1 cellular context compared by ENCODE assay signal in the genomic region with DNA sequence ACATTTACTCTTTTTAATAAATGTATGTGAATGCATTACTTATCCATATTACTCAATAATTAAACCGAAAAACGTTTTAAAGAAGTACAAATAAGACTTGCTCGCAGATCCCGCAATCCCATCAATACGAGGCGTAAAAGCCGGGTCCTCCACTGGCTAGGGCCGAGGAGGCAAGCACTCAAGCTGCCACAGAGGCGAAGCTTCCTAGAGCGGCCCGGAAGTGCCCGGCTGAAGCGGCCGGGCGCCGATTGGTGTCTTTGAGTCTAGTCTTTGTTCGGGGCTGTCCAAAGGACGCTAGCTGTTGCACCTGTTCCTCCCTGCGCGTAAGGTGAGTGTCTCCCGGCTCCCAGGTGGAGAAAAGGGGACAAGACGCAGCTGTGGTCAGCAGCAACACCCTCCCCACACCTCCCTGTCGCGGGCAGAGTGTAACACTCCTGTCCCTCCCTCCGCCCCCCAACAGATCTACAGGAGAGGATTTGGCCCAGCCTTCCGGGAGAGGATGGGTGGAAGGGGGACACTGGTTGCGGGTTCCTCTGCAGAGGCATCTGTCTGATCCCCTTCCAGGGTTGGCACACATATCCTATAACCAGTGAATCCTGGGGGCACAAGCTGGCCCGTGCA.
TF ChIP-seq lines count a peak whose summit lies in the region.

A gene (plus strand): TSS at position 260 of the 621 bp plus-strand sequence. CDS start 835 bp downstream, outside the sequence.

TF ChIP-seq in HepG2, 621 proteins besides CTCF, POLR2A, EP300 and RAD21 (continued from another document and continues in another):
- TF ChIP-seq, protein P1, sequence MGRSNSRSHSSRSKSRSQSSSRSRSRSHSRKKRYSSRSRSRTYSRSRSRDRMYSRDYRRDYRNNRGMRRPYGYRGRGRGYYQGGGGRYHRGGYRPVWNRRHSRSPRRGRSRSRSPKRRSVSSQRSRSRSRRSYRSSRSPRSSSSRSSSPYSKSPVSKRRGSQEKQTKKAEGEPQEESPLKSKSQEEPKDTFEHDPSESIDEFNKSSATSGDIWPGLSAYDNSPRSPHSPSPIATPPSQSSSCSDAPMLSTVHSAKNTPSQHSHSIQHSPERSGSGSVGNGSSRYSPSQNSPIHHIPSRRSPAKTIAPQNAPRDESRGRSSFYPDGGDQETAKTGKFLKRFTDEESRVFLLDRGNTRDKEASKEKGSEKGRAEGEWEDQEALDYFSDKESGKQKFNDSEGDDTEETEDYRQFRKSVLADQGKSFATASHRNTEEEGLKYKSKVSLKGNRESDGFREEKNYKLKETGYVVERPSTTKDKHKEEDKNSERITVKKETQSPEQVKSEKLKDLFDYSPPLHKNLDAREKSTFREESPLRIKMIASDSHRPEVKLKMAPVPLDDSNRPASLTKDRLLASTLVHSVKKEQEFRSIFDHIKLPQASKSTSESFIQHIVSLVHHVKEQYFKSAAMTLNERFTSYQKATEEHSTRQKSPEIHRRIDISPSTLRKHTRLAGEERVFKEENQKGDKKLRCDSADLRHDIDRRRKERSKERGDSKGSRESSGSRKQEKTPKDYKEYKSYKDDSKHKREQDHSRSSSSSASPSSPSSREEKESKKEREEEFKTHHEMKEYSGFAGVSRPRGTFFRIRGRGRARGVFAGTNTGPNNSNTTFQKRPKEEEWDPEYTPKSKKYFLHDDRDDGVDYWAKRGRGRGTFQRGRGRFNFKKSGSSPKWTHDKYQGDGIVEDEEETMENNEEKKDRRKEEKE (IDR thresholded peaks at IDR 0.05) = no peak
- TF ChIP-seq, protein P2, sequence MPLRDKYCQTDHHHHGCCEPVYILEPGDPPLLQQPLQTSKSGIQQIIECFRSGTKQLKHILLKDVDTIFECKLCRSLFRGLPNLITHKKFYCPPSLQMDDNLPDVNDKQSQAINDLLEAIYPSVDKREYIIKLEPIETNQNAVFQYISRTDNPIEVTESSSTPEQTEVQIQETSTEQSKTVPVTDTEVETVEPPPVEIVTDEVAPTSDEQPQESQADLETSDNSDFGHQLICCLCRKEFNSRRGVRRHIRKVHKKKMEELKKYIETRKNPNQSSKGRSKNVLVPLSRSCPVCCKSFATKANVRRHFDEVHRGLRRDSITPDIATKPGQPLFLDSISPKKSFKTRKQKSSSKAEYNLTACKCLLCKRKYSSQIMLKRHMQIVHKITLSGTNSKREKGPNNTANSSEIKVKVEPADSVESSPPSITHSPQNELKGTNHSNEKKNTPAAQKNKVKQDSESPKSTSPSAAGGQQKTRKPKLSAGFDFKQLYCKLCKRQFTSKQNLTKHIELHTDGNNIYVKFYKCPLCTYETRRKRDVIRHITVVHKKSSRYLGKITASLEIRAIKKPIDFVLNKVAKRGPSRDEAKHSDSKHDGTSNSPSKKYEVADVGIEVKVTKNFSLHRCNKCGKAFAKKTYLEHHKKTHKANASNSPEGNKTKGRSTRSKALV (CRISPR knock-in tag; IDR thresholded peaks at IDR 0.05) = peak; percentile 89
- TF ChIP-seq SRY (CRISPR knock-in tag; IDR thresholded peaks at IDR 0.05) (peak; percentile 75), ZNF343 (CRISPR knock-in tag; IDR thresholded peaks at IDR 0.05) (no peak), GTF2F1 (IDR thresholded peaks at IDR 0.05; ENCODE audit: low read length) (no peak), ZNF33B (CRISPR knock-in tag; IDR thresholded peaks at IDR 0.05) (peak; percentile 73; the same call in 1 of the 2 replicates), CREB1 (IDR thresholded peaks at IDR 0.05) (no peak), CREB1 (CRISPR knock-in tag; IDR thresholded peaks at IDR 0.05) (peak; percentile 69), XBP1 (CRISPR knock-in tag; IDR thresholded peaks at IDR 0.05) (peak; percentile 44; the same call in 1 of the 2 replicates), ARNT (IDR thresholded peaks at IDR 0.05) (no peak), ZNF788 (CRISPR knock-in tag; IDR thresholded peaks at IDR 0.05; ENCODE audit: borderline replicate concordance) (peak; percentile 88), ARHGAP35 (CRISPR knock-in tag; IDR thresholded peaks at IDR 0.05; ENCODE audit: borderline replicate concordance) (peak; percentile 53; the same call in 1 of the 2 replicates), ATF1 (CRISPR knock-in tag; IDR thresholded peaks at IDR 0.05) (0 out of 2 replicates have a peak, but pooled peaks have one; percentile 22), ZSCAN22 (CRISPR knock-in tag; IDR thresholded peaks at IDR 0.05) (no peak), ZIK1 (CRISPR knock-in tag; IDR thresholded peaks at IDR 0.05; ENCODE audit: borderline replicate concordance, low read depth) (no peak), ZNF569 (CRISPR knock-in tag; IDR thresholded peaks at IDR 0.05; ENCODE audit: borderline replicate concordance) (no peak), NCOA2 (CRISPR knock-in tag; IDR thresholded peaks at IDR 0.05) (peak; percentile 44; the same call in 1 of the 2 replicates), NFKBIZ (CRISPR knock-in tag; IDR thresholded peaks at IDR 0.05) (no peak; the same call in none of the 2 replicates), HCFC1 (IDR thresholded peaks at IDR 0.05; ENCODE audit: low read depth, low read length) (peak; percentile 66), SNAPC2 (CRISPR knock-in tag; IDR thresholded peaks at IDR 0.05) (no peak), PCBP2 (optimal IDR thresholded peaks at IDR 0.05; ENCODE audit: low read depth, low read length, poor library complexity, severe bottlenecking) (no peak), ZBTB21 (CRISPR knock-in tag; IDR thresholded peaks at IDR 0.05) (no peak), ZNF749 (CRISPR knock-in tag; IDR thresholded peaks at IDR 0.05; ENCODE audit: borderline replicate concordance) (peak; percentile 85; the same call in 1 of the 2 replicates), ZNF260 (CRISPR knock-in tag; IDR thresholded peaks at IDR 0.05; ENCODE audit: borderline replicate concordance, low read depth) (no peak), MIER3 (CRISPR knock-in tag; IDR thresholded peaks at IDR 0.05; ENCODE audit: borderline replicate concordance) (0 out of 2 replicates have a peak, but pooled peaks have one; percentile 19), ZNF124 (CRISPR knock-in tag; IDR thresholded peaks at IDR 0.05) (no peak)
- TF ChIP-seq, protein P3, sequence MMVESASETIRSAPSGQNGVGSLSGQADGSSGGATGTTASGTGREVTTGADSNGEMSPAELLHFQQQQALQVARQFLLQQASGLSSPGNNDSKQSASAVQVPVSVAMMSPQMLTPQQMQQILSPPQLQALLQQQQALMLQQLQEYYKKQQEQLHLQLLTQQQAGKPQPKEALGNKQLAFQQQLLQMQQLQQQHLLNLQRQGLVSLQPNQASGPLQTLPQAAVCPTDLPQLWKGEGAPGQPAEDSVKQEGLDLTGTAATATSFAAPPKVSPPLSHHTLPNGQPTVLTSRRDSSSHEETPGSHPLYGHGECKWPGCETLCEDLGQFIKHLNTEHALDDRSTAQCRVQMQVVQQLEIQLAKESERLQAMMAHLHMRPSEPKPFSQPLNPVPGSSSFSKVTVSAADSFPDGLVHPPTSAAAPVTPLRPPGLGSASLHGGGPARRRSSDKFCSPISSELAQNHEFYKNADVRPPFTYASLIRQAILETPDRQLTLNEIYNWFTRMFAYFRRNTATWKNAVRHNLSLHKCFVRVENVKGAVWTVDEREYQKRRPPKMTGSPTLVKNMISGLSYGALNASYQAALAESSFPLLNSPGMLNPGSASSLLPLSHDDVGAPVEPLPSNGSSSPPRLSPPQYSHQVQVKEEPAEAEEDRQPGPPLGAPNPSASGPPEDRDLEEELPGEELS (CRISPR knock-in tag; IDR thresholded peaks at IDR 0.05) = no peak; the same call in 1 of the 2 replicates
- TF ChIP-seq, protein P4, sequence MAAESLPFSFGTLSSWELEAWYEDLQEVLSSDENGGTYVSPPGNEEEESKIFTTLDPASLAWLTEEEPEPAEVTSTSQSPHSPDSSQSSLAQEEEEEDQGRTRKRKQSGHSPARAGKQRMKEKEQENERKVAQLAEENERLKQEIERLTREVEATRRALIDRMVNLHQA (CRISPR knock-in tag; IDR thresholded peaks at IDR 0.05) = no peak
- TF ChIP-seq, protein P5, sequence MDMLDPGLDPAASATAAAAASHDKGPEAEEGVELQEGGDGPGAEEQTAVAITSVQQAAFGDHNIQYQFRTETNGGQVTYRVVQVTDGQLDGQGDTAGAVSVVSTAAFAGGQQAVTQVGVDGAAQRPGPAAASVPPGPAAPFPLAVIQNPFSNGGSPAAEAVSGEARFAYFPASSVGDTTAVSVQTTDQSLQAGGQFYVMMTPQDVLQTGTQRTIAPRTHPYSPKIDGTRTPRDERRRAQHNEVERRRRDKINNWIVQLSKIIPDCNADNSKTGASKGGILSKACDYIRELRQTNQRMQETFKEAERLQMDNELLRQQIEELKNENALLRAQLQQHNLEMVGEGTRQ (IDR thresholded peaks at IDR 0.05; ENCODE audit: low read depth, low read length) = no peak
- TF ChIP-seq, protein P5 (CRISPR knock-in tag; IDR thresholded peaks at IDR 0.05; ENCODE audit: borderline replicate concordance) = no peak; the same call in 1 of the 2 replicates
- TF ChIP-seq, protein P6, sequence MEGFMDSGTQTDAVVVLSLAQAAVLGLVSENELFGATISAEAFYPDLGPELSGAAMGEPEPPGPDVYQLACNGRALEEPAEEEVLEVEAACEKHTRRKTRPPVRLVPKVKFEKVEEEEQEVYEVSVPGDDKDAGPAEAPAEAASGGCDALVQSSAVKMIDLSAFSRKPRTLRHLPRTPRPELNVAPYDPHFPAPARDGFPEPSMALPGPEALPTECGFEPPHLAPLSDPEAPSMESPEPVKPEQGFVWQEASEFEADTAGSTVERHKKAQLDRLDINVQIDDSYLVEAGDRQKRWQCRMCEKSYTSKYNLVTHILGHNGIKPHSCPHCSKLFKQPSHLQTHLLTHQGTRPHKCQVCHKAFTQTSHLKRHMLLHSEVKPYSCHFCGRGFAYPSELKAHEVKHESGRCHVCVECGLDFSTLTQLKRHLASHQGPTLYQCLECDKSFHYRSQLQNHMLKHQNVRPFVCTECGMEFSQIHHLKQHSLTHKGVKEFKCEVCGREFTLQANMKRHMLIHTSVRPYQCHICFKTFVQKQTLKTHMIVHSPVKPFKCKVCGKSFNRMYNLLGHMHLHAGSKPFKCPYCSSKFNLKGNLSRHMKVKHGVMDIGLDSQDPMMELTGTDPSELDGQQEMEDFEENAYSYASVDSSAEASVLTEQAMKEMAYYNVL (CRISPR knock-in tag; IDR thresholded peaks at IDR 0.05; ENCODE audit: borderline replicate concordance) = peak; percentile 63; the same call in 1 of the 2 replicates
- TF ChIP-seq, protein P7, sequence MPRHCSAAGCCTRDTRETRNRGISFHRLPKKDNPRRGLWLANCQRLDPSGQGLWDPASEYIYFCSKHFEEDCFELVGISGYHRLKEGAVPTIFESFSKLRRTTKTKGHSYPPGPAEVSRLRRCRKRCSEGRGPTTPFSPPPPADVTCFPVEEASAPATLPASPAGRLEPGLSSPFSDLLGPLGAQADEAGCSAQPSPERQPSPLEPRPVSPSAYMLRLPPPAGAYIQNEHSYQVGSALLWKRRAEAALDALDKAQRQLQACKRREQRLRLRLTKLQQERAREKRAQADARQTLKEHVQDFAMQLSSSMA (CRISPR knock-in tag; IDR thresholded peaks at IDR 0.05) = peak; percentile 81; the same call in 1 of the 2 replicates
- TF ChIP-seq, protein P8, sequence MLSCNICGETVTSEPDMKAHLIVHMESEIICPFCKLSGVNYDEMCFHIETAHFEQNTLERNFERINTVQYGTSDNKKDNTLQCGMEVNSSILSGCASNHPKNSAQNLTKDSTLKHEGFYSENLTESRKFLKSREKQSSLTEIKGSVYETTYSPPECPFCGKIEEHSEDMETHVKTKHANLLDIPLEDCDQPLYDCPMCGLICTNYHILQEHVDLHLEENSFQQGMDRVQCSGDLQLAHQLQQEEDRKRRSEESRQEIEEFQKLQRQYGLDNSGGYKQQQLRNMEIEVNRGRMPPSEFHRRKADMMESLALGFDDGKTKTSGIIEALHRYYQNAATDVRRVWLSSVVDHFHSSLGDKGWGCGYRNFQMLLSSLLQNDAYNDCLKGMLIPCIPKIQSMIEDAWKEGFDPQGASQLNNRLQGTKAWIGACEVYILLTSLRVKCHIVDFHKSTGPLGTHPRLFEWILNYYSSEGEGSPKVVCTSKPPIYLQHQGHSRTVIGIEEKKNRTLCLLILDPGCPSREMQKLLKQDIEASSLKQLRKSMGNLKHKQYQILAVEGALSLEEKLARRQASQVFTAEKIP (CRISPR knock-in tag; IDR thresholded peaks at IDR 0.05; ENCODE audit: borderline replicate concordance) = no peak
- TF ChIP-seq, protein P9, sequence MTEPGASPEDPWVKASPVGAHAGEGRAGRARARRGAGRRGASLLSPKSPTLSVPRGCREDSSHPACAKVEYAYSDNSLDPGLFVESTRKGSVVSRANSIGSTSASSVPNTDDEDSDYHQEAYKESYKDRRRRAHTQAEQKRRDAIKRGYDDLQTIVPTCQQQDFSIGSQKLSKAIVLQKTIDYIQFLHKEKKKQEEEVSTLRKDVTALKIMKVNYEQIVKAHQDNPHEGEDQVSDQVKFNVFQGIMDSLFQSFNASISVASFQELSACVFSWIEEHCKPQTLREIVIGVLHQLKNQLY (CRISPR knock-in tag; IDR thresholded peaks at IDR 0.05) = no peak
- TF ChIP-seq, protein P10, sequence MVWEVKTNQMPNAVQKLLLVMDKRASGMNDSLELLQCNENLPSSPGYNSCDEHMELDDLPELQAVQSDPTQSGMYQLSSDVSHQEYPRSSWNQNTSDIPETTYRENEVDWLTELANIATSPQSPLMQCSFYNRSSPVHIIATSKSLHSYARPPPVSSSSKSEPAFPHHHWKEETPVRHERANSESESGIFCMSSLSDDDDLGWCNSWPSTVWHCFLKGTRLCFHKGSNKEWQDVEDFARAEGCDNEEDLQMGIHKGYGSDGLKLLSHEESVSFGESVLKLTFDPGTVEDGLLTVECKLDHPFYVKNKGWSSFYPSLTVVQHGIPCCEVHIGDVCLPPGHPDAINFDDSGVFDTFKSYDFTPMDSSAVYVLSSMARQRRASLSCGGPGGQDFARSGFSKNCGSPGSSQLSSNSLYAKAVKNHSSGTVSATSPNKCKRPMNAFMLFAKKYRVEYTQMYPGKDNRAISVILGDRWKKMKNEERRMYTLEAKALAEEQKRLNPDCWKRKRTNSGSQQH (CRISPR knock-in tag; IDR thresholded peaks at IDR 0.05; ENCODE audit: low read depth) = peak; percentile 92
- TF ChIP-seq, protein P11, sequence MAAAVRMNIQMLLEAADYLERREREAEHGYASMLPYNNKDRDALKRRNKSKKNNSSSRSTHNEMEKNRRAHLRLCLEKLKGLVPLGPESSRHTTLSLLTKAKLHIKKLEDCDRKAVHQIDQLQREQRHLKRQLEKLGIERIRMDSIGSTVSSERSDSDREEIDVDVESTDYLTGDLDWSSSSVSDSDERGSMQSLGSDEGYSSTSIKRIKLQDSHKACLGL (CRISPR knock-in tag; IDR thresholded peaks at IDR 0.05) = 0 out of 2 replicates have a peak, but pooled peaks have one; percentile 41
